8 cellular contexts compared by ENCODE assay signal in genomic region chr13:39616087-39616694, GRCh38. TPM values are rescaled to one million over a fixed set of nuclear protein-coding genes. Genes with fewer than 3 reads are reported as not detected.
DNase-seq lines count a peak whose midpoint lies in the region; ATAC-seq and TF ChIP-seq lines count a peak whose summit lies in the region.

No MANE protein-coding gene starts in this region.

- intact Hi-C loops in activated B cell treated with CpG ODN at 0.5 μM for 24 hours (cut with micrococcal nuclease) (loop anchor here (1.0 kb wide), 4 partner anchors 60 to 646 kb away; no protein-coding TSS in a partner anchor), aorta (cut with DNase I) (loop anchor here (2.0 to 10.0 kb wide), 3 partner anchors 351 to 564 kb away; no protein-coding TSS in a partner anchor)

- H3K27me3 Mint-ChIP-seq in activated B cell treated with CpG ODN at 0.5 μM for 24 hours: peaks cover 17% of the 10 kb centered on the region
- H3K27me3 Mint-ChIP-seq in naive thymus-derived CD8-positive, alpha-beta T cell: peaks cover 2 to 24% (median 10%) of the 10 kb centered on the region in 5 donors

- H3K36me3 ChIP-seq in aorta (ENCODE audit: control insufficient read depth in 1 of 2, insufficient read depth in 2 of 2, low read length in 1 of 2): no peaks in the 10 kb centered on the region

- no peak overlapping the region for H3K4me3 ChIP-seq in aorta (ENCODE audit: low read length in 2 of 2)

- peak; percentile 84 for TF ChIP-seq CTCF in activated B cell treated with CpG ODN at 0.5 μM for 24 hours (IDR thresholded peaks at IDR 0.05)

- peak; percentile 63 for ATAC-seq in HG03025 (IDR thresholded peaks at IDR 0.05; ENCODE audit: low FRiP score, unreplicated experiment)
- peak; percentile 62 for ATAC-seq in activated B cell treated with CpG ODN at 0.5 μM for 24 hours (ENCODE audit: low read depth)
- ATAC-seq in naive thymus-derived CD8-positive, alpha-beta T cell: peak; percentile 81 to 88
- peak; percentile 86 for ATAC-seq in aorta (ENCODE audit: low FRiP score)

- no peaks in the 10 kb centered on the region for H3K36me3 Mint-ChIP-seq in activated B cell treated with CpG ODN at 0.5 μM for 24 hours (ENCODE audit: low read depth)
- H3K36me3 Mint-ChIP-seq in naive thymus-derived CD8-positive, alpha-beta T cell: no peaks in the 10 kb centered on the region

- no peaks in the 10 kb centered on the region for H3K9me3 Mint-ChIP-seq in activated B cell treated with CpG ODN at 0.5 μM for 24 hours
- H3K9me3 Mint-ChIP-seq in naive thymus-derived CD8-positive, alpha-beta T cell: no peaks in the 10 kb centered on the region

- CTCF ChIA-PET in activated B cell treated with CpG ODN at 0.5 μM for 24 hours (lab: Charles Lee): interaction anchor here (0.6 to 1.2 kb wide), 4 partner anchors 10 to 61 kb away, joined by 3 to 8 read pairs (median 4); no protein-coding TSS in a partner anchor

- POLR2A ChIA-PET in activated B cell treated with CpG ODN at 0.5 μM for 24 hours (lab: Charles Lee): interaction anchor here (0.7 kb wide), 1 partner anchor 1266 kb away, joined by 4 read pairs; no protein-coding TSS in a partner anchor
- POLR2A ChIA-PET in naive thymus-derived CD8-positive, alpha-beta T cell (lab: Charles Lee): interaction anchor here (0.7 kb wide), 1 partner anchor 39 kb away, joined by 3 read pairs; no protein-coding TSS in a partner anchor

- no peaks in the 10 kb centered on the region for H3K4me1 Mint-ChIP-seq in activated B cell treated with CpG ODN at 0.5 μM for 24 hours
- no peaks in the 10 kb centered on the region for H3K4me1 Mint-ChIP-seq in naive thymus-derived CD8-positive, alpha-beta T cell

- no peak overlapping the region for H3K27ac Mint-ChIP-seq in activated B cell treated with CpG ODN at 0.5 μM for 24 hours
- no peak overlapping the region for H3K27ac Mint-ChIP-seq in naive thymus-derived CD8-positive, alpha-beta T cell

- no peaks in the 10 kb centered on the region for H3K4me1 ChIP-seq in aorta (ENCODE audit: control insufficient read depth in 1 of 2, insufficient read depth in 2 of 2, low read length in 2 of 2)

- DNase-seq in stimulated activated naive CD4-positive, alpha-beta T cell (lab: John Stamatoyannopoulos, UW): peak in 5 of 6 experiments; percentile 1 to 51 (median 9)
- DNase-seq in stimulated activated naive CD4-positive, alpha-beta T cell treated with Interleukin-2 at 50 U/mL for 16 hours (lab: John Stamatoyannopoulos, UW): no peak
- DNase-seq in NCI-H345 (lab: John Stamatoyannopoulos, UW) (peak; percentile 58), activated B cell treated with CpG ODN at 0.5 μM for 24 hours (no peak), fibroblast of gingiva (ENCODE audit: low read depth) (peak; percentile 52), aorta (no peak)
- peak in 8 of 10 donors; percentile 24 to 64 (median 40) for DNase-seq in naive thymus-derived CD8-positive, alpha-beta T cell

- H3K9me3 ChIP-seq in aorta (ENCODE audit: control insufficient read depth, low read length): no peaks in the 10 kb centered on the region

- H3K27ac ChIP-seq in aorta (ENCODE audit: low read depth in 1 of 2, low read length in 2 of 2): no peak overlapping the region

- H3K27me3 ChIP-seq in aorta (ENCODE audit: control insufficient read depth in 1 of 2, insufficient read depth in 2 of 2, low read length in 1 of 2): no peaks in the 10 kb centered on the region

- WGBS in aorta, 2 donors: 26 to 27% methylated on average over 10 of the region's 10 CpGs

- H3K4me3 Mint-ChIP-seq in activated B cell treated with CpG ODN at 0.5 μM for 24 hours: no peak overlapping the region
- H3K4me3 Mint-ChIP-seq in naive thymus-derived CD8-positive, alpha-beta T cell: no peak overlapping the region

RNA-seq across cellular contexts. Expression of gene LHFPL6, which starts 13.2 kb away (rescaled TPM):
- total RNA-seq in activated B cell treated with CpG ODN at 0.5 μM for 24 hours (0.13 and 0.20 TPM in 2 replicates), aorta (100 to 1,000 TPM; 211 to 214 TPM)
- not detected for total RNA-seq in naive thymus-derived CD8-positive, alpha-beta T cell
- polyA plus RNA-seq in naive thymus-derived CD8-positive, alpha-beta T cell: not detected
- polyA plus RNA-seq in aorta: 100 to 1,000 TPM in 1 of 2 donors, 10 to 100 TPM in 1; 58.1 to 127 TPM

RNA-seq across cellular contexts. Expression of gene COG6, which starts 39.3 kb away (rescaled TPM):
- total RNA-seq in activated B cell treated with CpG ODN at 0.5 μM for 24 hours (28.9 and 29.6 TPM in 2 replicates), aorta (10 to 100 TPM; 32.8 to 33.6 TPM)
- total RNA-seq in naive thymus-derived CD8-positive, alpha-beta T cell: 10 to 100 TPM; 30.0 to 33.4 TPM
- 10 to 100 TPM; 14.5 to 19.7 (median 19.0) TPM for polyA plus RNA-seq in naive thymus-derived CD8-positive, alpha-beta T cell
- 1 to 10 TPM; 9.6 to 9.9 TPM for polyA plus RNA-seq in aorta

Comparison
In these comparisons a context has a peak if more than half of its experiments do, and no peak if none do; other contexts are left out.
1. DNase-seq: peak in stimulated activated naive CD4-positive, alpha-beta T cell (5 of 6), NCI-H345 (single experiment), fibroblast of gingiva (single experiment) and naive thymus-derived CD8-positive, alpha-beta T cell (8 of 10); none in stimulated activated naive CD4-positive, alpha-beta T cell treated with Interleukin-2 at 50 U/mL for 16 hours (single experiment), activated B cell treated with CpG ODN at 0.5 μM for 24 hours (single experiment) and aorta (0 of 2).
2. RNA of gene LHFPL6, which starts 13.2 kb away (total RNA-seq): 211 to 214 TPM in aorta; 0.13 to 0.20 TPM in activated B cell treated with CpG ODN at 0.5 μM for 24 hours and not detected in naive thymus-derived CD8-positive, alpha-beta T cell; every median in the first group is over 100 times any median in the second.
3. Peak in every context shown above with its lines, with median percentiles within 50 percentile points of each other: ATAC-seq.